In the genomic region with DNA sequence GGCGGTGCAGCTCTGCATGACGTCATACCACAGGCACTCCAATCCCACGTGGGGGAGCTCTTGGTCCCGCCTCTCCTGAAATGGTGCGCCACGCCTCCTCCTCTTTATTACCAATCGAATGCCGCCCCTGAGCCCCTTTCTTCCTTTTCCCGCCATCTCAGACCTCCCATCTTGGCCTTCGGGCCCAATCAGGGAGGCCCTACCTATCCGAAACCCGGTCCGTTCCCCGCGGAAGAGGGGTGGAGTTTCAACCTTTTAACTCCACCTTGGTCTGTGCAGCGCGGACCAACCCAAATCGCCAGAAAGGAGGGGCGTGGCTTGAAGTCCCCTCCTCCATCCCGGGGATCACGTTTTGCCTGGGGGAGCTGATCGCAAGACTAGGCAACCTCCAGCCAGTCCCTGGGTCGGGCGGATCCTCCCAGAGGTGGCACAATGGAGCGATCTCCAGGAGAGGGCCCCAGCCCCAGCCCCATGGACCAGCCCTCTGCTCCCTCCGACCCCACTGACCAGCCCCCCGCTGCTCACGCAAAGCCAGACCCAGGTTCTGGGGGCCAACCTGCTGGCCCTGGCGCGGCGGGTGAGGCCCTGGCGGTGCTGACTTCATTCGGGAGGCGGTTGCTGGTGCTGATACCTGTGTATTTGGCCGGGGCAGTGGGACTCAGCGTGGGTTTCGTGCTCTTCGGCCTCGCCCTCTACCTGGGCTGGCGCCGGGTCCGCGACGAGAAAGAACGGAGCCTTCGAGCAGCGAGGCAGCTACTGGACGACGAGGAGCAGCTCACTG, we compare ENCODE assay signal across 8 cellular contexts. TPM values are rescaled to one million over a fixed set of nuclear protein-coding genes. Genes with fewer than 3 reads are reported as not detected.
DNase-seq lines count a peak whose midpoint lies in the region; ATAC-seq and TF ChIP-seq lines count a peak whose summit lies in the region.

TSS of gene ESYT1 (plus strand) at position 380 of the 781 bp plus-strand sequence. CDS start at position 433, 53 bp downstream.

- no peaks in the 10 kb centered on the region for H3K9me3 ChIP-seq in ascending aorta
- H3K9me3 ChIP-seq in right cardiac atrium (ENCODE audit: control insufficient read depth, low read length), result no peaks in the 10 kb centered on the region
- H3K9me3 ChIP-seq in uterus, result no peaks in the 10 kb centered on the region

- WGBS in right cardiac atrium, result under 1% methylated on average over 49 of the region's 49 CpGs

- H3K4me3 ChIP-seq in ascending aorta (peak within 1 kb of the TSS; percentile 73 to 80), right cardiac atrium (ENCODE audit: low read length) (peak within 1 kb of the TSS; percentile 76), uterus (peak within 1 kb of the TSS; percentile 56 to 95)

- H3K4me1 ChIP-seq in ascending aorta (peaks cover 9 to 21% of the 10 kb centered on the region in 2 donors), right cardiac atrium (ENCODE audit: control insufficient read depth, insufficient read depth, low read length) (no peaks in the 10 kb centered on the region), uterus (peaks cover 8 to 10% of the 10 kb centered on the region in 2 donors)

- H3K27me3 ChIP-seq in ascending aorta (no peaks in the 10 kb centered on the region), right cardiac atrium (ENCODE audit: control insufficient read depth, insufficient read depth) (no peaks in the 10 kb centered on the region), uterus (no peaks in the 10 kb centered on the region)

- no peak for TF ChIP-seq CTCF in ascending aorta (IDR thresholded peaks at IDR 0.05)
- peak in 1 of 4 experiments; percentile 39 for TF ChIP-seq CTCF in uterus (IDR thresholded peaks at IDR 0.05)

- peaks cover 51% of the 10 kb centered on the region for H3K36me3 Mint-ChIP-seq in T-helper 2 cell treated with Interferon-gamma antibody and Interleukin-4, amounts not matched to agents 5 μg/mL and 100 μg/mL, for 36 hours (ENCODE audit: low read depth)

- H3K9me3 Mint-ChIP-seq in T-helper 2 cell treated with Interferon-gamma antibody and Interleukin-4, amounts not matched to agents 5 μg/mL and 100 μg/mL, for 36 hours, result peaks cover 6% of the 10 kb centered on the region

- ATAC-seq in GM18502 (IDR thresholded peaks at IDR 0.05; ENCODE audit: poor library complexity, unreplicated experiment), result peak; percentile 89
- ATAC-seq in HG02970 (IDR thresholded peaks at IDR 0.05; ENCODE audit: low FRiP score, unreplicated experiment), result peak; percentile 81
- peak; percentile 96 to 97 for ATAC-seq in right cardiac atrium

- intact Hi-C loops in ascending aorta (cut with DNase I), result loop anchor here (1.0 to 5.0 kb wide), 3 partner anchors 10 to 959 kb away; partner anchors contain the start of genes MYL6, NAB2 and ZC3H10
- intact Hi-C loops in right cardiac atrium (cut with DNase I), result loop anchor here in 2 of 4 donors (2.0 to 10.0 kb wide), 3 partner anchors 31 to 334 kb away; partner anchors contain the start of genes MYL6 (in 1 of the 2) and SMARCC2 (in 1 of the 2)
- intact Hi-C loops in uterus (cut with DNase I; ENCODE audit: low total_unique reads), result loop anchor here (5.0 kb wide), 1 partner anchor 34 kb away; no protein-coding TSS in a partner anchor

- H3K27ac ChIP-seq in ascending aorta, result peak within 1 kb of the TSS; percentile 87 to 88
- H3K27ac ChIP-seq in right cardiac atrium (ENCODE audit: low read length), result peak within 1 kb of the TSS; percentile 85
- peak within 1 kb of the TSS; percentile 89 to 91 for H3K27ac ChIP-seq in uterus

- no peaks in the 10 kb centered on the region for H3K27me3 Mint-ChIP-seq in T-helper 2 cell treated with Interferon-gamma antibody and Interleukin-4, amounts not matched to agents 5 μg/mL and 100 μg/mL, for 36 hours (ENCODE audit: low read depth)

- DNase-seq in NCI-H1930 (lab: John Stamatoyannopoulos, UW) (peak; percentile 96 to 98), ascending aorta (ENCODE audit: low spot score in 2 of 2) (peak; percentile 99 to 100), right cardiac atrium (peak; percentile 98 to 99 (median 99)), pulmonary artery endothelial cell (ENCODE audit: low read depth, low spot score) (peak; percentile 99), uterus (peak; percentile 98 to 100)
- peak; percentile 98 for DNase-seq in T-helper 2 cell treated with Interferon-gamma antibody and Interleukin-4, amounts not matched to agents 5 μg/mL and 100 μg/mL, for 36 hours (ENCODE audit: low spot score)

- TF ChIP-seq POLR2A in uterus (IDR thresholded peaks at IDR 0.05), result peak; percentile 97 to 99

- H3K36me3 ChIP-seq in ascending aorta (peaks cover 25 to 28% of the 10 kb centered on the region in 2 donors), uterus (no peaks in the 10 kb centered on the region)

- H3K4me1 Mint-ChIP-seq in T-helper 2 cell treated with Interferon-gamma antibody and Interleukin-4, amounts not matched to agents 5 μg/mL and 100 μg/mL, for 36 hours (ENCODE audit: low read depth), result peaks cover 59% of the 10 kb centered on the region

- H3K4me3 Mint-ChIP-seq in T-helper 2 cell treated with Interferon-gamma antibody and Interleukin-4, amounts not matched to agents 5 μg/mL and 100 μg/mL, for 36 hours, result peak within 1 kb of the TSS; percentile 94

- peak within 1 kb of the TSS; percentile 91 for H3K27ac Mint-ChIP-seq in T-helper 2 cell treated with Interferon-gamma antibody and Interleukin-4, amounts not matched to agents 5 μg/mL and 100 μg/mL, for 36 hours

RNA-seq across cellular contexts. Expression of gene ESYT1, which starts in this region (rescaled TPM):
- total RNA-seq in ascending aorta (119 TPM), right cardiac atrium (10 to 100 TPM; 30.7 to 38.5 (median 33.6) TPM), pulmonary artery endothelial cell (313 and 330 TPM in 2 replicates), uterus (100 to 1,000 TPM in 3 of 4 donors, 10 to 100 TPM in 1; 98.4 to 203 (median 134) TPM)
- 29.1 TPM for polyA plus RNA-seq in right cardiac atrium

Comparison
In these comparisons a context has a peak if more than half of its experiments do, and no peak if none do; other contexts are left out.
1. Peak in every context shown above with its lines: DNase-seq, ATAC-seq, H3K4me3 ChIP-seq and H3K27ac ChIP-seq.